ENCODE assay signal across 34 cellular contexts in the genomic region with DNA sequence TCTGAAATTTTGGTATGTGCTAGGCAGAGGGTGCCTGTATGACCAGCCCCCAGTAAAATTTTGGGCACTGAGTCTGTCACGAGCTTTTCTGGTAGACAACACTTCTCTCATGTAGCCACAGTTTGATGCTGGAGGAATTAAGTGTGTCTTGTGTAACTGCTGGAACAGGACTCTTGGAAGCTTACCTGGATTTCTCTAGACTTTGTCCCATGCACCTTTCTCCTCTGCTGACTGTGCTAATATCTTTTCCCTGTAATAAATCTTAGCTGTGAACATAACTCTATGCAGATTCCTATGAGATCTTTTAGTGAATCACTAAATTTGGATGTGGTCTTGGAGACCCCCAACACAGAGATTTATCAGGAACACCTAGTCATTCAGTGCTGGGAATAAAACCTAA.
"Had no signal": no experiment of that assay in that cellular context is flagged by ENCODE, and none has a peak within 500 bp of the region (broad histone marks: within the 10 kb centered on the region; RNA-seq: fewer than 3 reads in every experiment).

No MANE protein-coding gene starts in this region.

- H3K27ac ChIP-seq: adrenal gland, ascending aorta, body of pancreas, brain microvascular endothelial cell, breast epithelium, cardiac muscle cell had no signal

- DNase-seq: activated effector memory CD4-positive, alpha-beta T cell treated with anti-CD3 and anti-CD28 coated beads, Interleukin-2, amount 50 U/mL, for 16 hours; activated effector memory CD4-positive, alpha-beta T cell treated with Interleukin-2 at 50 U/mL for 16 hours; activated gamma-delta T cell; activated gamma-delta T cell treated with Interleukin-2 at 50 U/mL for 16 hours; activated naive CD4-positive, alpha-beta T cell; activated naive CD4-positive, alpha-beta T cell treated with anti-CD3 and anti-CD28 coated beads for 36 hours; activated naive CD4-positive, alpha-beta T cell treated with anti-CD3 and anti-CD28 coated beads, Interleukin-2, amount 10 ng/mL, durations not matched to agents 7 days and 5 days; activated naive CD4-positive, alpha-beta T cell treated with anti-CD3 and anti-CD28 coated beads, Interleukin-2, amount 50 U/mL, for 16 hours; activated naive CD4-positive, alpha-beta T cell treated with Interleukin-2 at 50 U/mL for 16 hours; activated naive CD8-positive, alpha-beta T cell treated with anti-CD3 and anti-CD28 coated beads for 36 hours; activated naive CD8-positive, alpha-beta T cell treated with anti-CD3 and anti-CD28 coated beads, Interleukin-2, amount 10 ng/mL, durations not matched to agents 7 days and 5 days; activated naive CD8-positive, alpha-beta T cell treated with anti-CD3 and anti-CD28 coated beads, Interleukin-2, amount 50 U/mL, for 24 hours; activated T-cell treated with anti-CD3 and anti-CD28 coated beads, Interleukin-2, amount 50 U/mL, for 1 hour; activated T-cell treated with anti-CD3 and anti-CD28 coated beads, Interleukin-2, amount 50 U/mL, for 24 hours; activated T-cell treated with anti-CD3 and anti-CD28 coated beads, Interleukin-2, amount 50 U/mL, for 4 hours; activated T-cell treated with anti-CD3 and anti-CD28 coated beads, Interleukin-2, amount 50 U/mL, for 48 hours; activated T-cell treated with anti-CD3 and anti-CD28 coated beads, Interleukin-2, amount 50 U/mL, for 72 hours; adrenal gland; amniotic stem cell; amygdala; anterior cingulate cortex; aorta; body of pancreas; brain microvascular endothelial cell; caudate nucleus; central memory CD4-positive, alpha-beta T cell; cerebellar nuclear complex had no signal

- H3K4me3 ChIP-seq: adrenal gland, ascending aorta, body of pancreas, breast epithelium, cardiac muscle cell had no signal

- FAIRE-seq: astrocyte, bronchial epithelial cell had no signal

- H3K9me3 ChIP-seq: adrenal gland, ascending aorta, body of pancreas, breast epithelium had no signal

- ATAC-seq: activated naive CD4-positive, alpha-beta T cell treated with anti-CD3 and anti-CD28 coated beads, Interleukin-2, amount 50 U/mL, for 72 hours; activated naive CD8-positive, alpha-beta T cell treated with anti-CD3 and anti-CD28 coated beads, Interleukin-2, amount 50 U/mL, for 24 hours; activated T-cell treated with anti-CD3 and anti-CD28 coated beads, Interleukin-2, amount 50 U/mL, for 4 hours; activated T-cell treated with anti-CD3 and anti-CD28 coated beads, Interleukin-2, amount 50 U/mL, for 72 hours; activated T-helper 17 cell treated with anti-CD3 and anti-CD28 coated beads, Interleukin-2, amount 50 U/mL, for 72 hours; body of pancreas had no signal

- H3K36me3 ChIP-seq: brain microvascular endothelial cell, breast epithelium had no signal

- H3K27me3 ChIP-seq: adrenal gland, ascending aorta, body of pancreas, brain microvascular endothelial cell, breast epithelium, cardiac muscle cell had no signal

- H3K4me1 ChIP-seq: body of pancreas, breast epithelium had no signal
